In the genomic region with DNA sequence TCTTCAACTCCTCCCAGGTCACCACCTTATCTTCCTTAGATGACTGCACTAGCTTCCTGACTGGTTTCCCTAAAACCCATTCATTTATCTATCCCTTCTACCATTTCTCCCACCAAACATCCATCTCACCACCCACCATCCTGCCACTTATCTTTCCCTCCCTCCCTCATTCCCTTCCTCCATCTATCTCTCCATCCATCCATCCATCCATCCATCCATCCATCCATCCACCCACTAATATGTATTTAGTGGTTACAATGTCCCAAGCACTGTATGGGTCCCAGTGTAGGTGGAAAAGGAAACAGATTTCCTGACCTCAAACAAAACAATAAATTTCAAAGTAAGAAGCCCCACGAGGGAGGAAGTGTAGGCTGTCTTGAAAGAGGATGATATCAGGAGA, we compare ENCODE assay signal across 1 cellular context.
TF ChIP-seq lines count a peak whose summit lies in the region.

No MANE protein-coding gene starts in this region.

TF ChIP-seq in IMR-90, 13 proteins besides CTCF, POLR2A, EP300 and RAD21 (continued from another document):
- TF ChIP-seq CEBPB (IDR thresholded peaks at IDR 0.05; ENCODE audit: low read depth, low read length) (no peak), NFE2L2 (IDR thresholded peaks at IDR 0.05; ENCODE audit: low read depth, low read length) (no peak)
- TF ChIP-seq, protein P1, sequence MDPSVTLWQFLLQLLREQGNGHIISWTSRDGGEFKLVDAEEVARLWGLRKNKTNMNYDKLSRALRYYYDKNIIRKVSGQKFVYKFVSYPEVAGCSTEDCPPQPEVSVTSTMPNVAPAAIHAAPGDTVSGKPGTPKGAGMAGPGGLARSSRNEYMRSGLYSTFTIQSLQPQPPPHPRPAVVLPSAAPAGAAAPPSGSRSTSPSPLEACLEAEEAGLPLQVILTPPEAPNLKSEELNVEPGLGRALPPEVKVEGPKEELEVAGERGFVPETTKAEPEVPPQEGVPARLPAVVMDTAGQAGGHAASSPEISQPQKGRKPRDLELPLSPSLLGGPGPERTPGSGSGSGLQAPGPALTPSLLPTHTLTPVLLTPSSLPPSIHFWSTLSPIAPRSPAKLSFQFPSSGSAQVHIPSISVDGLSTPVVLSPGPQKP (IDR thresholded peaks at IDR 0.05; ENCODE audit: borderline replicate concordance, low read depth, low read length) = no peak
TF ChIP-seq in IMR-90: peak in this region for 0.
